ENCODE assay signal across 22 cellular contexts in genomic region chr2:231887756-231888155, GRCh38. TPM values are rescaled to one million over a fixed set of nuclear protein-coding genes. Genes with fewer than 3 reads are reported as not detected.
DNase-seq lines count a peak whose midpoint lies in the region; ATAC-seq and TF ChIP-seq lines count a peak whose summit lies in the region.
"Had no signal": no experiment of that assay in that cellular context is flagged by ENCODE, and none has a peak within 500 bp of the region (broad histone marks: within the 10 kb centered on the region; RNA-seq: fewer than 3 reads in every experiment).

No MANE protein-coding gene starts in this region.

- peaks cover 42% of the 10 kb centered on the region for H3K27me3 Mint-ChIP-seq in stimulated activated naive CD8-positive, alpha-beta T cell treated with anti-CD3 and anti-CD28 coated beads, Interleukin-15, amount 100 ng/mL, for 72 hours

- no peak overlapping the region for H3K4me3 ChIP-seq in upper lobe of right lung
- H3K4me3 ChIP-seq: BLaER1, GM12878, HAP-1 had no signal

- H3K4me1 ChIP-seq in upper lobe of right lung: no peaks in the 10 kb centered on the region
- H3K4me1 ChIP-seq: BLaER1, HAP-1 had no signal

- H3K9me3 Mint-ChIP-seq in stimulated activated naive CD8-positive, alpha-beta T cell treated with anti-CD3 and anti-CD28 coated beads, Interleukin-15, amount 100 ng/mL, for 72 hours: peaks cover 6 to 8% of the 10 kb centered on the region in 2 donors
- H3K9me3 Mint-ChIP-seq: CD4-positive, alpha-beta T cell; HFFc6 had no signal

- peak overlapping the region in 1 of 2 donors; percentile 72 for H3K27ac Mint-ChIP-seq in stimulated activated naive CD8-positive, alpha-beta T cell treated with anti-CD3 and anti-CD28 coated beads, Interleukin-15, amount 100 ng/mL, for 72 hours
- H3K27ac Mint-ChIP-seq: B cell; CD14-positive monocyte; CD4-positive, alpha-beta T cell; HFFc6 had no signal

- no peaks in the 10 kb centered on the region for H3K9me3 ChIP-seq in upper lobe of right lung
- H3K9me3 ChIP-seq: HAP-1 had no signal

- intact Hi-C loops in upper lobe of right lung (cut with DNase I): no loop called here
- intact Hi-C loops in sciatic nerve (cut with DNase I): no loop called here

- H3K36me3 ChIP-seq in upper lobe of right lung: no peaks in the 10 kb centered on the region
- H3K36me3 ChIP-seq: BLaER1, HAP-1 had no signal

- H3K4me1 Mint-ChIP-seq in stimulated activated naive CD8-positive, alpha-beta T cell treated with anti-CD3 and anti-CD28 coated beads, Interleukin-15, amount 100 ng/mL, for 72 hours: no peaks in the 10 kb centered on the region
- H3K4me1 Mint-ChIP-seq: B cell; CD8-positive, alpha-beta memory T cell had no signal

- DNase-seq in SK-MEL-5 (ENCODE audit: low read depth, low spot score) (peak; percentile 76), foreskin melanocyte (peak; percentile 28), mesenteric fat pad (ENCODE audit: low spot score) (peak; percentile 28), upper lobe of right lung (peak; percentile 25), sciatic nerve (ENCODE audit: low spot score) (no peak)
- DNase-seq in stimulated activated naive CD8-positive, alpha-beta T cell treated with anti-CD3 and anti-CD28 coated beads, Interleukin-15, amount 100 ng/mL, for 72 hours: no peak
- DNase-seq: CD4-positive, alpha-beta T cell; CD8-positive, alpha-beta memory T cell; DMS 273 treated with DMSO at 0.1 percent for 48 hours; DMS79; EL; GDM1; GOT3; HFFc6 had no signal

- peaks cover 3% of the 10 kb centered on the region for H3K27me3 ChIP-seq in upper lobe of right lung
- H3K27me3 ChIP-seq: BLaER1 had no signal

- no peak overlapping the region for H3K4me3 Mint-ChIP-seq in stimulated activated naive CD8-positive, alpha-beta T cell treated with anti-CD3 and anti-CD28 coated beads, Interleukin-15, amount 100 ng/mL, for 72 hours
- H3K4me3 Mint-ChIP-seq: B cell; CD14-positive monocyte; CD4-positive, alpha-beta T cell; HFFc6 had no signal

- ATAC-seq in upper lobe of right lung (no peak), GM18498 (IDR thresholded peaks at IDR 0.05; ENCODE audit: unreplicated experiment) (no peak), sciatic nerve (no peak)
- ATAC-seq in stimulated activated naive CD8-positive, alpha-beta T cell treated with anti-CD3 and anti-CD28 coated beads, Interleukin-15, amount 100 ng/mL, for 72 hours: no peak
- ATAC-seq: GM12878 had no signal

- H3K27ac ChIP-seq in upper lobe of right lung: no peak overlapping the region
- H3K27ac ChIP-seq: 22Rv1, BLaER1 had no signal

- in situ Hi-C loops in SK-MEL-5 (cut with HindIII; ENCODE audit: low pct_unique_long_range_greater_than_20kb, low sequenced_read_pairs): no loop called here

- no peak for TF ChIP-seq CTCF in upper lobe of right lung (IDR thresholded peaks at IDR 0.05)

RNA-seq across cellular contexts. Expression of gene NPPC, which starts 38.4 kb away (rescaled TPM):
- 2.1 and 2.4 TPM in 2 replicates for total RNA-seq in SK-MEL-5 (2014; rRNA removed; shearing (Covaris generic))
- polyA plus RNA-seq in SK-MEL-5 (2015; cell fraction: cytosol; rRNA removed): 19.2 and 22.0 TPM in 2 replicates
- 8.1 and 9.8 TPM in 2 replicates for polyA plus RNA-seq in SK-MEL-5 (2015; cell fraction: nucleus; rRNA removed)
- total RNA-seq in mesenteric fat pad: 2.5 TPM
- not detected for total RNA-seq in upper lobe of right lung
- total RNA-seq in sciatic nerve: 0.67 TPM
- total RNA-seq: CD8-positive, alpha-beta memory T cell; GM12878; HFFc6 had no signal
- polyA plus RNA-seq: AG04450; CD14-positive monocyte; CD8-positive, alpha-beta memory T cell had no signal

Comparison
In these comparisons a context has a peak if more than half of its experiments do, and no peak if none do; other contexts are left out.
1. DNase-seq: peak in SK-MEL-5 (single experiment), foreskin melanocyte (single experiment), mesenteric fat pad (single experiment) and upper lobe of right lung (single experiment); none in stimulated activated naive CD8-positive, alpha-beta T cell treated with anti-CD3 and anti-CD28 coated beads, Interleukin-15, amount 100 ng/mL, for 72 hours (0 of 2) and sciatic nerve (single experiment).